Comparison of ENCODE assay signal across 8 cellular contexts in the genomic region with DNA sequence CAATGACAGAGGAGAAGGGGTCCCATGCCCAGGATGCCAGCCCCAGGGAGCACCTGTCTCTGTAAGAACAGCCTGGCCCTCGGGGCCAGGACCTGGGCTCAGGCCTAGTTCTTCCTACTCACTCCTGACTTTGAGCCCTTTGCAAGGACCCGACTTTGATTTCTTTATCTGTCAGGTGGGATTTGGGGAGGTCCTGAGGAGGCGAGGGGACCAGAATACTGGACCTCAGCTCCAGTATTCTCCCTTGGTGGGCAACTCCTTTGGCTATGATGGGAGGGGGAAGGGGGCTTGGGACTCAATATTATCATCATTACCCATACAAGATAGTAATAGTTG. TPM values are rescaled to one million over a fixed set of nuclear protein-coding genes. Genes with fewer than 3 reads are reported as not detected.
DNase-seq lines count a peak whose midpoint lies in the region; ATAC-seq and TF ChIP-seq lines count a peak whose summit lies in the region.

No MANE protein-coding gene starts in this region.

- H3K9ac ChIP-seq in HUES48 (ENCODE audit: low read depth, low read length): no peak overlapping the region

- no peaks in the 10 kb centered on the region for H3K9me3 Mint-ChIP-seq in central memory CD8-positive, alpha-beta T cell
- H3K9me3 Mint-ChIP-seq in naive thymus-derived CD4-positive, alpha-beta T cell: peaks cover 0 to 3% (median 0%) of the 10 kb centered on the region in 11 donors

- peak overlapping the region; percentile 23 for H3K4me3 ChIP-seq in A673 (ENCODE audit: low read depth, low read length, poor library complexity, severe bottlenecking)
- H3K4me3 ChIP-seq in HUES48 (ENCODE audit: low read depth, low read length): peak overlapping the region; percentile 49
- peak overlapping the region; percentile 65 for H3K4me3 ChIP-seq in naive thymus-derived CD4-positive, alpha-beta T cell (ENCODE audit: low read length)

- peaks cover 31% of the 10 kb centered on the region for H3K4me1 Mint-ChIP-seq in central memory CD8-positive, alpha-beta T cell
- peaks cover 15 to 46% (median 36%) of the 10 kb centered on the region in 7 donors for H3K4me1 Mint-ChIP-seq in naive thymus-derived CD4-positive, alpha-beta T cell

- CTCF ChIA-PET in A673 (lab: Charles Lee): no interaction called here
- CTCF ChIA-PET in naive thymus-derived CD4-positive, alpha-beta T cell (lab: Charles Lee): no interaction called here

- H3K27ac Mint-ChIP-seq in central memory CD8-positive, alpha-beta T cell (ENCODE audit: low read depth): peak overlapping the region; percentile 69
- peak overlapping the region; percentile 13 to 92 (median 79) for H3K27ac Mint-ChIP-seq in naive thymus-derived CD4-positive, alpha-beta T cell

- H3K4me1 ChIP-seq in A673 (ENCODE audit: insufficient read depth, low read length, poor library complexity, severe bottlenecking) (peaks cover 17% of the 10 kb centered on the region), HUES48 (ENCODE audit: control insufficient read depth, insufficient read depth, low read length) (peaks cover 36% of the 10 kb centered on the region)
- H3K4me1 ChIP-seq in naive thymus-derived CD4-positive, alpha-beta T cell (ENCODE audit: control insufficient read depth in 2 of 2, insufficient read depth in 2 of 2, low read length in 2 of 2): peaks cover 18 to 24% of the 10 kb centered on the region in 2 donors

- H3K27me3 ChIP-seq in A673 (replicated peaks; ENCODE audit: insufficient read depth, low read depth, low read length, poor library complexity) (no peaks in the 10 kb centered on the region), HUES48 (ENCODE audit: control insufficient read depth, insufficient read depth, low read length) (peaks cover 18% of the 10 kb centered on the region)
- no peaks in the 10 kb centered on the region for H3K27me3 ChIP-seq in naive thymus-derived CD4-positive, alpha-beta T cell (ENCODE audit: control insufficient read depth in 2 of 2, insufficient read depth in 2 of 2, low read length in 2 of 2)

- H3K27ac ChIP-seq in A673 (ENCODE audit: low read depth, low read length, poor library complexity, severe bottlenecking): peak overlapping the region; percentile 50
- H3K27ac ChIP-seq in HUES48 (ENCODE audit: low read depth, low read length): no peak overlapping the region
- H3K27ac ChIP-seq in naive thymus-derived CD4-positive, alpha-beta T cell (ENCODE audit: low read depth, low read length): peak overlapping the region; percentile 77

- no peak for TF ChIP-seq POLR2A in erythroblast (IDR thresholded peaks at IDR 0.05; ENCODE audit: low read length)

- intact Hi-C loops in A673 (cut with micrococcal nuclease; ENCODE audit: unreplicated experiment): no loop called here
- intact Hi-C loops in naive thymus-derived CD4-positive, alpha-beta T cell (cut with micrococcal nuclease): loop anchor here (1.0 to 2.0 kb wide), 8 partner anchors 17 to 271 kb away; partner anchors contain the start of genes CITED4 (in 2 of the 2), CTPS1 (in 1 of the 2), NFYC (in 1 of the 2) and RIMS3 (in 1 of the 2)

- BruUV-seq in A673 (replicated peaks; lab: Mats Ljungman, UMichigan): no TSS peak

- no peak for TF ChIP-seq CTCF in A673 (conservative IDR thresholded peaks at IDR 0.05; ENCODE audit: low read depth, low read length)

- no peaks in the 10 kb centered on the region for H3K27me3 Mint-ChIP-seq in central memory CD8-positive, alpha-beta T cell
- peaks cover 0 to 2% (median 0%) of the 10 kb centered on the region in 5 donors for H3K27me3 Mint-ChIP-seq in naive thymus-derived CD4-positive, alpha-beta T cell

- H3K9me3 ChIP-seq in A673 (ENCODE audit: low read depth, low read length, poor library complexity, severe bottlenecking) (no peaks in the 10 kb centered on the region), HUES48 (ENCODE audit: control insufficient read depth, insufficient read depth, low read length) (no peaks in the 10 kb centered on the region)
- no peaks in the 10 kb centered on the region for H3K9me3 ChIP-seq in naive thymus-derived CD4-positive, alpha-beta T cell (ENCODE audit: control insufficient read depth in 2 of 3, low read length in 3 of 3)

- ATAC-seq in central memory CD8-positive, alpha-beta T cell (replicated peaks; ENCODE audit: extremely low read depth, poor library complexity, severe bottlenecking): no peak
- no peak for ATAC-seq in naive thymus-derived CD4-positive, alpha-beta T cell
- no peak for ATAC-seq in HG03378 (IDR thresholded peaks at IDR 0.05; ENCODE audit: unreplicated experiment)

- peaks cover 3% of the 10 kb centered on the region for H3K36me3 Mint-ChIP-seq in central memory CD8-positive, alpha-beta T cell (ENCODE audit: insufficient read depth)
- H3K36me3 Mint-ChIP-seq in naive thymus-derived CD4-positive, alpha-beta T cell: no peaks in the 10 kb centered on the region

- H3K4me3 Mint-ChIP-seq in central memory CD8-positive, alpha-beta T cell: peak overlapping the region; percentile 72
- peak overlapping the region; percentile 70 to 89 (median 78) for H3K4me3 Mint-ChIP-seq in naive thymus-derived CD4-positive, alpha-beta T cell

- H3K36me3 ChIP-seq in A673 (ENCODE audit: insufficient read depth, low read length, poor library complexity, severe bottlenecking) (no peaks in the 10 kb centered on the region), HUES48 (ENCODE audit: control insufficient read depth, insufficient read depth, low read length) (no peaks in the 10 kb centered on the region)
- H3K36me3 ChIP-seq in naive thymus-derived CD4-positive, alpha-beta T cell (ENCODE audit: control insufficient read depth in 2 of 3, insufficient read depth in 3 of 3, low read length in 3 of 3): no peaks in the 10 kb centered on the region

- POLR2A ChIA-PET in A673 (lab: Charles Lee; ENCODE audit: low non-redundant PET): no interaction called here
- POLR2A ChIA-PET in naive thymus-derived CD4-positive, alpha-beta T cell (lab: Charles Lee): interaction anchor here (0.8 to 1.5 kb wide), 2 partner anchors 17 to 28 kb away, joined by 3 read pairs; no protein-coding TSS in a partner anchor

- DNase-seq in A673 (ENCODE audit: low spot score) (no peak), SK-N-DZ (ENCODE audit: low spot score) (no peak), EL (no peak), erythroblast (lab: John Stamatoyannopoulos, UW) (no peak)
- no peak for DNase-seq in central memory CD8-positive, alpha-beta T cell (ENCODE audit: low spot score in 2 of 2)
- no peak for DNase-seq in naive thymus-derived CD4-positive, alpha-beta T cell

RNA-seq across cellular contexts. Expression of gene KCNQ4, which starts 18.1 kb away (rescaled TPM):
- 0.62 and 1.4 TPM in 2 replicates for total RNA-seq in A673 (2021)
- total RNA-seq in naive thymus-derived CD4-positive, alpha-beta T cell: under 1 TPM; 0.13 to 0.97 (median 0.24) TPM
- polyA plus RNA-seq in naive thymus-derived CD4-positive, alpha-beta T cell: under 1 TPM in 1 of 2 donors, not detected in 1; 0.10 TPM
- 2.5 and 2.6 TPM in 2 replicates for polyA plus RNA-seq in SK-N-DZ (2014; cell fraction: cytosol; rRNA removed)
- polyA plus RNA-seq in SK-N-DZ (2014; cell fraction: nucleus; rRNA removed): 4.0 and 4.4 TPM in 2 replicates
